8 cellular contexts compared by ENCODE assay signal in the genomic region with DNA sequence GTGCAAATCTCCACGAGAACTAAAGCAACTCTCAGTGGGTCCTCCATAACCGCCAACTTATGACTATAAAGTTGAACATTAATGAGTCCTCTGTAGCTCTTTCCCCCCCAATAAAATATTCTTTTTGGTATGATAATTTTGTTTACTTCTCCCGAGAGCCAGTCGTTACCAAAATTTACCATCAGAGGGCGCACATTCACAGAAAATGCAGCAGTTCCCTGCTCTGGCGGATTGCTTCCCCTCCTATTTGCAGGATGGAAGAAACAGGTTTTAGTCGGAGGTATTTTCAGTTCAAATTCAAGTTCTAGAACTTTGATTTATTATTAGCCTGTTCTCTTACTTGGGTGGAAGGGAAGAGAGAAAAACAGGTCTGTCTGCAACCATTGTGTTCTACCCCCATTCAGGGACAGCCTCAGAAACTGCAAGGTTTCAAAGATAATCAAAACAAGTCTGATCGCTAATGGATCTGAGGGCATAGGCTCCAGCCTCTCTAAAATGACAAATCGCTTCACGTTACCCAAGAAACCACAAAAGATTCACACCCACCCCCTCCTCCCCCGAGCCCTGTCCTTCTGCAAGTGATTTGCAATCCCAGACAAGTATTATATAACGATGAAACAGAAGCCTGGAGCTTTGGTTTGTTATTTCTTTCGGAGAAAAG.
A peak's percentile ranks its signal among the peaks of the same experiment; 100 is the strongest.
DNase-seq lines count a peak whose midpoint lies in the region; ATAC-seq and TF ChIP-seq lines count a peak whose summit lies in the region.

No MANE protein-coding gene starts in this region.

- H3K36me3 ChIP-seq in BLaER1: no peaks in the 10 kb centered on the region

- peak; percentile 60 for ATAC-seq in GM21390 (IDR thresholded peaks at IDR 0.05; ENCODE audit: unreplicated experiment)
- ATAC-seq in GM19397 (IDR thresholded peaks at IDR 0.05; ENCODE audit: unreplicated experiment): no peak

- DNase-seq in NCI-H2107 treated with DMSO at 0.1 percent for 48 hours (lab: John Stamatoyannopoulos, UW; ENCODE audit: unreplicated experiment): peak; percentile 92
- DNase-seq in central memory CD4-positive, alpha-beta T cell: peak; percentile 31
- DNase-seq in stimulated activated CD4-positive, alpha-beta T cell treated with anti-CD3 and anti-CD28 coated beads, Interleukin-4, amount 100 ng/mL, for 48 hours (ENCODE audit: low read depth in 2 of 2): peak; percentile 28 to 33

- peak overlapping the region; percentile 33 for H3K4me2 ChIP-seq in BLaER1

- H3K27me3 ChIP-seq in BLaER1 (no peaks in the 10 kb centered on the region), layer of hippocampus (ENCODE audit: control insufficient read depth, insufficient read depth, low read length) (no peaks in the 10 kb centered on the region)

- peak; percentile 72 for TF ChIP-seq CTCF in WI38 (IDR thresholded peaks at IDR 0.05; ENCODE audit: low read depth, low read length)

- H4K20me1 ChIP-seq in BLaER1: no peaks in the 10 kb centered on the region

- peaks cover 17% of the 10 kb centered on the region for H3K4me1 ChIP-seq in BLaER1

- H3K9ac ChIP-seq in BLaER1: no peak overlapping the region

- H3K27ac ChIP-seq in BLaER1 (no peak overlapping the region), layer of hippocampus (ENCODE audit: low read depth, low read length) (peak overlapping the region; percentile 49)

- H3K9me3 ChIP-seq in BLaER1: no peaks in the 10 kb centered on the region

- no peak overlapping the region for H3K4me3 ChIP-seq in BLaER1
- no peak overlapping the region for H3K4me3 ChIP-seq in WI38 (ENCODE audit: low read depth, low read length)

Comparison
In these comparisons a context has a peak if more than half of its experiments do, and no peak if none do; other contexts are left out.
1. DNase-seq: peak in every context shown above with its lines; median percentile 92 in NCI-H2107 treated with DMSO at 0.1 percent for 48 hours; 31 in central memory CD4-positive, alpha-beta T cell; 30 in stimulated activated CD4-positive, alpha-beta T cell treated with anti-CD3 and anti-CD28 coated beads, Interleukin-4, amount 100 ng/mL, for 48 hours.